14 cellular contexts compared by ENCODE assay signal in the genomic region with DNA sequence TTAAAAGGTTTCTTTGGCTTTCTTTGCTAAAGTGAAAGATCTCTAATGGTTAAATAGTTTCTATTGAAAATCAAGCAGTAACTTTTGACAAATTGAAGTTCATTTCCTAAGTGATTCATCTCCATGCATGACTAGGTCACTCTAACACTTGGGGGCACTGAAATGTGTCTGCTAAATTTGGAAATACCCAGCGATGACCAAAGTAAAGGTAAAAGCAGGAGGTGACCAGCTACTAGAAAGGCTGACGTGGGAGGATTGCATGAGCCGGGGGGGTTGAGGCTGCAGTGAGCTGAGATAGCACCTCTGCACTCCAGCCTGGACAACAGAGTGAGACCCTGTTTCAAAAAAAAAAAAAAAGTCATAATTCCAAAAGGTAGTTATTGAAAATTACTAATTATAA.
DNase-seq lines count a peak whose midpoint lies in the region; ATAC-seq, FAIRE-seq and TF ChIP-seq lines count a peak whose summit lies in the region.
"Had no signal": no experiment of that assay in that cellular context is flagged by ENCODE, and none has a peak within 500 bp of the region (broad histone marks: within the 10 kb centered on the region; RNA-seq: fewer than 3 reads in every experiment).

No MANE protein-coding gene starts in this region.

- no TSS peak for BruUV-seq in GM12878 (replicated peaks; lab: Mats Ljungman, UMichigan)

- CTCF ChIA-PET in GM12878 (lab: Yijun Ruan, JAX): interaction anchor here (0.7 kb wide), 1 partner anchor 8 kb away, joined by 3 read pairs; no protein-coding TSS in a partner anchor

- FAIRE-seq in GM12878 (lab: Jason Lieb, UNC): no peak
- FAIRE-seq: GM12891, GM18507 had no signal

- POLR2A ChIA-PET in GM12878 (lab: Charles Lee): interaction anchor here (0.6 kb wide), 3 partner anchors 10 to 123 kb away, joined by 3 read pairs; no protein-coding TSS in a partner anchor

- H3K4me2 ChIP-seq in GM12878 (ENCODE audit: control insufficient read depth, insufficient read depth): no peak overlapping the region

- no peaks in the 10 kb centered on the region for H4K20me1 ChIP-seq in GM12878 (ENCODE audit: control insufficient read depth, insufficient read depth)
- H4K20me1 ChIP-seq: BLaER1 treated with 17β-estradiol and CSF1 and Interleukin-3, amounts not matched to agents 10 nM and 100 nM had no signal

- H3K36me3 ChIP-seq in GM12878 (ENCODE audit: control insufficient read depth in 2 of 2, insufficient read depth in 2 of 2, low read length in 1 of 2): no peaks in the 10 kb centered on the region
- H3K36me3 ChIP-seq: BLaER1 treated with 17β-estradiol and CSF1 and Interleukin-3, amounts not matched to agents 10 nM and 100 nM; HAP-1 had no signal

- no peak overlapping the region for H3K9ac ChIP-seq in GM12878 (ENCODE audit: control insufficient read depth, insufficient read depth, low read length)
- H3K9ac ChIP-seq: BLaER1 treated with 17β-estradiol and CSF1 and Interleukin-3, amounts not matched to agents 10 nM and 100 nM; GM23248 had no signal

- H3K4me1 ChIP-seq in GM12878 (ENCODE audit: control insufficient read depth, insufficient read depth, low read length): no peaks in the 10 kb centered on the region
- H3K4me1 ChIP-seq: HAP-1 had no signal

- no peaks in the 10 kb centered on the region for H3K79me2 ChIP-seq in GM12878 (ENCODE audit: control insufficient read depth, insufficient read depth, low read length)

- H3K27me3 ChIP-seq in GM12878 (replicated peaks in 1 of 2; ENCODE audit: control insufficient read depth in 2 of 2, insufficient read depth in 2 of 2, low read length in 1 of 2): no peaks in the 10 kb centered on the region; a peak in 1 of 4 replicates
- H3K27me3 ChIP-seq: BLaER1 treated with 17β-estradiol and CSF1 and Interleukin-3, amounts not matched to agents 10 nM and 100 nM had no signal

- no peaks in the 10 kb centered on the region; the same call in 2 of the 3 replicates for H3K9me3 ChIP-seq in GM12878 (replicated peaks; ENCODE audit: control insufficient read depth, insufficient read depth, low read length)
- H3K9me3 ChIP-seq: BLaER1 treated with 17β-estradiol and CSF1 and Interleukin-3, amounts not matched to agents 10 nM and 100 nM; HAP-1 had no signal

- intact Hi-C loops in GM12878 (cut with micrococcal nuclease; ENCODE audit: unreplicated experiment): no loop called here

- SMC1A ChIA-PET in GM12878 (lab: Charles Lee; ENCODE audit: uncharacterized antibody, unreplicated experiment): interaction anchor here (0.6 to 1.5 kb wide), 5 partner anchors 8 to 1002 kb away, joined by 3 to 5 read pairs (median 4); no protein-coding TSS in a partner anchor

- in situ Hi-C loops in GM12878 (cut with MboI): no loop called here

- 13% methylated on average over 3 of the region's 3 CpGs for WGBS in GM12878 (ENCODE audit: insufficient coverage, insufficient replicate concordance, low lambda C conversion rate, missing lambda C conversion rate)

- peak; percentile 41 for DNase-seq in GM12865 (ENCODE audit: low read depth)
- DNase-seq in GM12878 (ENCODE audit: low read depth, low spot score): no peak
- peak; percentile 64 for DNase-seq in kidney glomerular epithelial cell (lab: John Stamatoyannopoulos, UW)
- DNase-seq in DMS 273 (lab: John Stamatoyannopoulos, UW; ENCODE audit: unreplicated experiment): no peak
- DNase-seq: CD8-positive, alpha-beta T cell; GF-D8; GM23248; KG1 had no signal

- no peak for TF ChIP-seq CTCF in GM12865 (IDR thresholded peaks at IDR 0.05; ENCODE audit: insufficient read depth, low read depth, low read length, missing control alignments)
- no peak for TF ChIP-seq CTCF in GM12878 (IDR thresholded peaks at IDR 0.05 in 2 of 3, conservative IDR thresholded peaks at IDR 0.05 in 1 of 3; ENCODE audit: control insufficient read depth in 2 of 3, extremely low read depth in 1 of 3, insufficient read depth in 1 of 3, low read depth in 3 of 3, low read length in 3 of 3)

- no peak for TF ChIP-seq RAD21 in GM12878 (IDR thresholded peaks at IDR 0.05; ENCODE audit: insufficient read depth, low read depth, low read length)

- H3K27ac ChIP-seq in GM12878 (ENCODE audit: control insufficient read depth, insufficient read depth): no peak overlapping the region
- H3K27ac ChIP-seq: BLaER1 treated with 17β-estradiol and CSF1 and Interleukin-3, amounts not matched to agents 10 nM and 100 nM; GM23248 had no signal

- no peak for TF ChIP-seq POLR2A in GM12878 (IDR thresholded peaks at IDR 0.05; ENCODE audit: low read depth, low read length)

- RAD21 ChIA-PET in GM12878 (lab: Charles Lee; ENCODE audit: unreplicated experiment): interaction anchor here (0.7 kb wide), 1 partner anchor 132 kb away, joined by 3 read pairs; no protein-coding TSS in a partner anchor

- no peak overlapping the region for H2AFZ ChIP-seq in GM12878 (ENCODE audit: control insufficient read depth, low read depth, low read length)
- H2AFZ ChIP-seq: GM23248 had no signal

- ATAC-seq in GM12878 (peak; percentile 93), GM18498 (IDR thresholded peaks at IDR 0.05; ENCODE audit: unreplicated experiment) (no peak), HG03565 (IDR thresholded peaks at IDR 0.05; ENCODE audit: unreplicated experiment) (no peak)
- ATAC-seq: CD8-positive, alpha-beta T cell had no signal

- H3K4me3 ChIP-seq in GM12865 (ENCODE audit: low read depth, low read length): no peak overlapping the region
- no peak overlapping the region for H3K4me3 ChIP-seq in GM12878
- H3K4me3 ChIP-seq: BLaER1 treated with 17β-estradiol and CSF1 and Interleukin-3, amounts not matched to agents 10 nM and 100 nM; GM23248; HAP-1 had no signal

- no peak for TF ChIP-seq EP300 in GM12878 (IDR thresholded peaks at IDR 0.05; ENCODE audit: borderline replicate concordance in 1 of 2, control insufficient read depth in 1 of 2, low read depth in 2 of 2, low read length in 2 of 2)

TF ChIP-seq in GM12878, 131 proteins besides CTCF, POLR2A, EP300 and RAD21:
- no peak for TF ChIP-seq E2F4 (IDR thresholded peaks at IDR 0.05; ENCODE audit: low read depth, low read length)
- 0 out of 2 replicates have a peak, but pooled peaks have one; percentile 17 for TF ChIP-seq MEF2A (IDR thresholded peaks at IDR 0.05; ENCODE audit: insufficient read depth, low read depth, low read length)
- TF ChIP-seq, protein P1, sequence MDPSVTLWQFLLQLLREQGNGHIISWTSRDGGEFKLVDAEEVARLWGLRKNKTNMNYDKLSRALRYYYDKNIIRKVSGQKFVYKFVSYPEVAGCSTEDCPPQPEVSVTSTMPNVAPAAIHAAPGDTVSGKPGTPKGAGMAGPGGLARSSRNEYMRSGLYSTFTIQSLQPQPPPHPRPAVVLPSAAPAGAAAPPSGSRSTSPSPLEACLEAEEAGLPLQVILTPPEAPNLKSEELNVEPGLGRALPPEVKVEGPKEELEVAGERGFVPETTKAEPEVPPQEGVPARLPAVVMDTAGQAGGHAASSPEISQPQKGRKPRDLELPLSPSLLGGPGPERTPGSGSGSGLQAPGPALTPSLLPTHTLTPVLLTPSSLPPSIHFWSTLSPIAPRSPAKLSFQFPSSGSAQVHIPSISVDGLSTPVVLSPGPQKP (IDR thresholded peaks at IDR 0.05; ENCODE audit: low read depth, low read length): no peak
- TF ChIP-seq MXI1 (IDR thresholded peaks at IDR 0.05; ENCODE audit: low read depth, low read length): no peak
- TF ChIP-seq SREBF2 (IDR thresholded peaks at IDR 0.05; ENCODE audit: low read length): no peak
- no peak for TF ChIP-seq SIN3A (IDR thresholded peaks at IDR 0.05; ENCODE audit: low read depth, low read length)
- no peak for TF ChIP-seq SUPT20H (IDR thresholded peaks at IDR 0.05; ENCODE audit: borderline replicate concordance, control insufficient read depth, low read depth, low read length)

Comparison
In these comparisons a context has a peak if more than half of its experiments do, and no peak if none do; other contexts are left out.
1. DNase-seq: peak in GM12865 (single experiment) and kidney glomerular epithelial cell (single experiment); none in GM12878 (single experiment) and DMS 273 (single experiment).